Comparison of ENCODE assay signal across 8 cellular contexts in genomic region chr6:8435093-8435844, GRCh38. TPM values are rescaled to one million over a fixed set of nuclear protein-coding genes. Genes with fewer than 3 reads are reported as not detected.
A peak's percentile ranks its signal among the peaks of the same experiment; 100 is the strongest.
DNase-seq lines count a peak whose midpoint lies in the region; ATAC-seq and TF ChIP-seq lines count a peak whose summit lies in the region.

Gene SLC35B3 (minus strand): TSS chr6:8435545.

- no peaks in the 10 kb centered on the region for H3K9me3 Mint-ChIP-seq in nephron

- H3K27me3 Mint-ChIP-seq in nephron (ENCODE audit: low read depth) = no peaks in the 10 kb centered on the region

- H3K27me3 ChIP-seq in HAP-1 (ENCODE audit: low read depth) (no peaks in the 10 kb centered on the region), MG63 (no peaks in the 10 kb centered on the region)

- H3K36me3 Mint-ChIP-seq in nephron (ENCODE audit: low read depth) = peaks cover 10% of the 10 kb centered on the region

- peak within 1 kb of the TSS; percentile 92 to 96 (median 93) for H3K4me3 Mint-ChIP-seq in nephron

- peak; percentile 95 for ATAC-seq in stimulated activated naive CD8-positive, alpha-beta T cell treated with anti-CD3 and anti-CD28 coated beads, Interleukin-15, Interleukin-2, amounts not matched to agents 100 U/mL and 50 U/mL, for 24 hours

- H3K4me1 Mint-ChIP-seq in nephron = peaks cover 44% of the 10 kb centered on the region

- H3K36me3 ChIP-seq in ES-I3 (ENCODE audit: insufficient read depth, low read length) (no peaks in the 10 kb centered on the region), HAP-1 (replicated peaks) (no peaks in the 10 kb centered on the region; the same call in 1 of the 2 replicates), MG63 (peaks cover 22% of the 10 kb centered on the region)

- in situ Hi-C loops in HAP-1 (cut with MboI; ENCODE audit: low sequenced_read_pairs) = no loop called here

- H3K9ac ChIP-seq in ES-I3 (ENCODE audit: low read depth, low read length) = peak within 1 kb of the TSS; percentile 100

- peak; percentile 87 to 97 for DNase-seq in HAP-1 (ENCODE audit: low spot score in 2 of 2)
- DNase-seq in MG63 = peak; percentile 95
- peak; percentile 85 to 97 for DNase-seq in SHP77 (lab: John Stamatoyannopoulos, UW)
- peak; percentile 99 for DNase-seq in activated effector memory CD4-positive, alpha-beta T cell treated with anti-CD3 and anti-CD28 coated beads, Interleukin-2, amount 50 U/mL, for 16 hours
- DNase-seq in fibroblast of the aortic adventitia (ENCODE audit: low read depth) = peak; percentile 91
- DNase-seq in stimulated activated naive CD8-positive, alpha-beta T cell treated with anti-CD3 and anti-CD28 coated beads, Interleukin-15, Interleukin-2, amounts not matched to agents 100 U/mL and 50 U/mL, for 24 hours = peak; percentile 99

- peak within 1 kb of the TSS; percentile 81 for H3K4me3 ChIP-seq in HAP-1
- H3K4me3 ChIP-seq in MG63 = peak within 1 kb of the TSS; percentile 97
- peak within 1 kb of the TSS; percentile 98 for H3K4me3 ChIP-seq in fibroblast of the aortic adventitia (ENCODE audit: low read depth, low read length)

- H3K9me3 ChIP-seq in ES-I3 (ENCODE audit: control insufficient read depth, insufficient read depth, low read length) (no peaks in the 10 kb centered on the region), HAP-1 (no peaks in the 10 kb centered on the region), MG63 (no peaks in the 10 kb centered on the region; the same call in 1 of the 2 replicates)

- TF ChIP-seq CTCF in fibroblast of the aortic adventitia (IDR thresholded peaks at IDR 0.05; ENCODE audit: insufficient read depth, low read length) = no peak
- no peak for TF ChIP-seq CTCF in nephron (IDR thresholded peaks at IDR 0.05; ENCODE audit: unreplicated experiment in 3 of 3)

- H3K4me1 ChIP-seq in ES-I3 (ENCODE audit: insufficient read depth, low read length) (no peaks in the 10 kb centered on the region), HAP-1 (peaks cover 25% of the 10 kb centered on the region)

- peak within 1 kb of the TSS; percentile 97 to 98 (median 98) for H3K27ac Mint-ChIP-seq in nephron

RNA-seq across cellular contexts. Expression of gene SLC35B3, which starts in this region (rescaled TPM):
- 5.2 and 13.4 TPM in 2 replicates for total RNA-seq in MG63 (2014; rRNA removed; shearing (Covaris generic); ENCODE audit: low replicate concordance)
- total RNA-seq in fibroblast of the aortic adventitia (ENCODE audit: low replicate concordance) = 8.0 and 34.3 TPM in 2 replicates

Comparison
In these comparisons a context has a peak if more than half of its experiments do, and no peak if none do; other contexts are left out.
1. Peak in every context shown above with its lines: DNase-seq, ATAC-seq and H3K4me3 ChIP-seq.